In genomic region chr2:20650880-20651730, GRCh38 we compare ENCODE assay signal across 1 cellular context.
TF ChIP-seq lines count a peak whose summit lies in the region.

Gene HS1BP3 (minus strand): TSS chr2:20651098. CDS start chr2:20651063, 35 bp downstream.

TF ChIP-seq in K562, 482 proteins besides CTCF, POLR2A, EP300 and RAD21 (continued from another document and continues in another):
- TF ChIP-seq PURB (CRISPR knock-in tag; IDR thresholded peaks at IDR 0.05; ENCODE audit: low read depth): no peak
- no peak for TF ChIP-seq MBD1 (CRISPR knock-in tag; IDR thresholded peaks at IDR 0.05)
- no peak for TF ChIP-seq TCFL5 (CRISPR knock-in tag; conservative IDR thresholded peaks at IDR 0.05)
- TF ChIP-seq ZNF449 (CRISPR knock-in tag; IDR thresholded peaks at IDR 0.05): no peak
- TF ChIP-seq SRSF7 (optimal IDR thresholded peaks at IDR 0.05; ENCODE audit: low read depth, low read length): no peak
- no peak for TF ChIP-seq PYGO2 (tag; IDR thresholded peaks at IDR 0.05)
- no peak for TF ChIP-seq RBM22 (IDR thresholded peaks at IDR 0.05; ENCODE audit: low read depth, low read length, poor library complexity, severe bottlenecking)
- no peak for TF ChIP-seq ZNF121 (CRISPR knock-in tag; conservative IDR thresholded peaks at IDR 0.05)
- peak; percentile 89 for TF ChIP-seq ETV5 (CRISPR knock-in tag; IDR thresholded peaks at IDR 0.05; ENCODE audit: low read depth)
- TF ChIP-seq SMAD2 (IDR thresholded peaks at IDR 0.05; ENCODE audit: low read depth, low read length): no peak
- TF ChIP-seq ZNF764 (CRISPR knock-in tag; IDR thresholded peaks at IDR 0.05; ENCODE audit: low read depth): no peak
- 0 out of 2 replicates have a peak, but pooled peaks have one; percentile 43 for TF ChIP-seq ZNF644 (tag; IDR thresholded peaks at IDR 0.05; ENCODE audit: low read depth)
- no peak for TF ChIP-seq HBP1 (CRISPR knock-in tag; IDR thresholded peaks at IDR 0.05)
- no peak for TF ChIP-seq PBX2 (CRISPR knock-in tag; IDR thresholded peaks at IDR 0.05; ENCODE audit: low read depth)
- TF ChIP-seq PBX2 (tag; conservative IDR thresholded peaks at IDR 0.05; ENCODE audit: low read depth): no peak
- no peak for TF ChIP-seq THRA (IDR thresholded peaks at IDR 0.05)
- no peak for TF ChIP-seq SRSF3 (IDR thresholded peaks at IDR 0.05; ENCODE audit: insufficient read depth, low read length)
- no peak for TF ChIP-seq RBM17 (IDR thresholded peaks at IDR 0.05; ENCODE audit: borderline replicate concordance, low read depth, low read length)
- TF ChIP-seq PTTG1 (tag; IDR thresholded peaks at IDR 0.05; ENCODE audit: low read depth): no peak
- no peak for TF ChIP-seq AFF1 (IDR thresholded peaks at IDR 0.05; ENCODE audit: low read depth in 1 of 2, partially characterized antibody in 2 of 2)
- peak; percentile 61; the same call in 1 of the 2 replicates for TF ChIP-seq HCFC1 (IDR thresholded peaks at IDR 0.05; ENCODE audit: low read depth, low read length)
- TF ChIP-seq L3MBTL2 (IDR thresholded peaks at IDR 0.05): peak; percentile 77
- TF ChIP-seq KLF13 (tag; IDR thresholded peaks at IDR 0.05; ENCODE audit: borderline replicate concordance, low read depth): no peak; the same call in 1 of the 2 replicates
- peak; percentile 83 for TF ChIP-seq GMEB1 (CRISPR knock-in tag; IDR thresholded peaks at IDR 0.05)
- TF ChIP-seq EP400 (IDR thresholded peaks at IDR 0.05): no peak
- TF ChIP-seq KDM1A (IDR thresholded peaks at IDR 0.05): no peak
- TF ChIP-seq ESRRB (CRISPR knock-in tag; IDR thresholded peaks at IDR 0.05; ENCODE audit: borderline replicate concordance): no peak
- peak; percentile 98 for TF ChIP-seq GATAD2B (IDR thresholded peaks at IDR 0.05; ENCODE audit: borderline replicate concordance)
- peak; percentile 89; the same call in 1 of the 2 replicates for TF ChIP-seq ILF3 (IDR thresholded peaks at IDR 0.05; ENCODE audit: borderline replicate concordance)
- no peak for TF ChIP-seq GATAD2A (IDR thresholded peaks at IDR 0.05)
- TF ChIP-seq ZNF507 (tag; conservative IDR thresholded peaks at IDR 0.05): no peak
- peak; percentile 27 for TF ChIP-seq TCF3 (CRISPR knock-in tag; IDR thresholded peaks at IDR 0.05)
- TF ChIP-seq HDGF (IDR thresholded peaks at IDR 0.05): no peak
- TF ChIP-seq PTRF (tag; IDR thresholded peaks at IDR 0.05): no peak
- TF ChIP-seq CCAR2 (IDR thresholded peaks at IDR 0.05; ENCODE audit: low read depth, low read length): no peak
- no peak for TF ChIP-seq ZNF41 (CRISPR knock-in tag; conservative IDR thresholded peaks at IDR 0.05)
- 0 out of 2 replicates have a peak, but pooled peaks have one; percentile 33 for TF ChIP-seq ZNF124 (CRISPR knock-in tag; IDR thresholded peaks at IDR 0.05)
- TF ChIP-seq ATF1 (CRISPR knock-in tag; IDR thresholded peaks at IDR 0.05): 0 out of 2 replicates have a peak, but pooled peaks have one; percentile 34
- peak; percentile 95 for TF ChIP-seq ATF1 (tag; IDR thresholded peaks at IDR 0.05)
- no peak for TF ChIP-seq ZFP36 (IDR thresholded peaks at IDR 0.05; ENCODE audit: low read depth, low read length, partially characterized antibody)
- TF ChIP-seq ZNF282 (CRISPR knock-in tag; IDR thresholded peaks at IDR 0.05): peak; percentile 81; the same call in 1 of the 2 replicates
- TF ChIP-seq ZNF57 (CRISPR knock-in tag; IDR thresholded peaks at IDR 0.05): no peak
- no peak for TF ChIP-seq MYNN (IDR thresholded peaks at IDR 0.05)
- no peak for TF ChIP-seq MYNN (CRISPR knock-in tag; IDR thresholded peaks at IDR 0.05)
- no peak for TF ChIP-seq HES1 (IDR thresholded peaks at IDR 0.05; ENCODE audit: low read depth)
- TF ChIP-seq ZNF830 (CRISPR knock-in tag; IDR thresholded peaks at IDR 0.05): no peak
- TF ChIP-seq NBN (IDR thresholded peaks at IDR 0.05; ENCODE audit: low read depth): no peak
- peak; percentile 98 for TF ChIP-seq BHLHE40 (IDR thresholded peaks at IDR 0.05; ENCODE audit: low read length)
- TF ChIP-seq MTA3 (IDR thresholded peaks at IDR 0.05; ENCODE audit: borderline replicate concordance): peak; percentile 71; the same call in 1 of the 2 replicates
- TF ChIP-seq SRSF9 (IDR thresholded peaks at IDR 0.05; ENCODE audit: borderline replicate concordance, low read depth, low read length): no peak
- no peak for TF ChIP-seq CAMTA2 (CRISPR knock-in tag; conservative IDR thresholded peaks at IDR 0.05)
- no peak for TF ChIP-seq RNF219 (CRISPR knock-in tag; IDR thresholded peaks at IDR 0.05)
